In genomic region chr5:58311526-58311925, GRCh38 we compare ENCODE assay signal across 24 cellular contexts.
DNase-seq lines count a peak whose midpoint lies in the region; ATAC-seq and TF ChIP-seq lines count a peak whose summit lies in the region.
"Had no signal": no experiment of that assay in that cellular context is flagged by ENCODE, and none has a peak within 500 bp of the region (broad histone marks: within the 10 kb centered on the region; RNA-seq: fewer than 3 reads in every experiment).

No MANE protein-coding gene starts in this region.

- ATAC-seq in PC-3 (no peak), GM21390 (IDR thresholded peaks at IDR 0.05; ENCODE audit: unreplicated experiment) (no peak)
- ATAC-seq: GM12878 had no signal

- no peak overlapping the region for H3K9ac ChIP-seq in PC-3 (ENCODE audit: low read length)
- H3K9ac ChIP-seq: BLaER1 had no signal

- intact Hi-C loops in PC-3 (cut with micrococcal nuclease) (no loop called here), dorsolateral prefrontal cortex (cut with DNase I) (no loop called here)

- POLR2A ChIA-PET in PC-3 (lab: Charles Lee; ENCODE audit: unreplicated experiment) = no interaction called here

- no peak overlapping the region for H3K4me3 ChIP-seq in PC-3 (ENCODE audit: low read length)
- H3K4me3 ChIP-seq in fibroblast of pulmonary artery (replicated peaks; ENCODE audit: low read depth, low read length) = no peak overlapping the region
- no peak overlapping the region for H3K4me3 ChIP-seq in dorsolateral prefrontal cortex
- H3K4me3 ChIP-seq: BLaER1, GM12878 had no signal

- peaks cover 31% of the 10 kb centered on the region for H3K4me1 ChIP-seq in PC-3 (ENCODE audit: insufficient read depth, low read length)
- H3K4me1 ChIP-seq: BE2C, BLaER1 had no signal

- no peak overlapping the region for H3K4me2 ChIP-seq in PC-3 (ENCODE audit: low read length)
- H3K4me2 ChIP-seq: BLaER1 had no signal

- no TSS peak for BruUV-seq in PC-3 (replicated peaks; lab: Mats Ljungman, UMichigan)

- peak overlapping the region; percentile 38 for H3K27ac ChIP-seq in PC-3 (ENCODE audit: low read length)
- H3K27ac ChIP-seq in dorsolateral prefrontal cortex = no peak overlapping the region
- H3K27ac ChIP-seq: BLaER1 had no signal

- TF ChIP-seq CTCF in PC-3 (conservative IDR thresholded peaks at IDR 0.05; ENCODE audit: low read depth, low read length) (no peak), fibroblast of pulmonary artery (IDR thresholded peaks at IDR 0.05; ENCODE audit: low read length, missing control alignments) (no peak), dorsolateral prefrontal cortex (IDR thresholded peaks at IDR 0.05 in 54 of 56, conservative IDR thresholded peaks at IDR 0.05 in 2 of 56; ENCODE audit: low read depth in 1 of 56, partially characterized antibody in 56 of 56) (no peak)

- no peaks in the 10 kb centered on the region for H3K9me3 ChIP-seq in PC-3 (ENCODE audit: low read length)
- H3K9me3 ChIP-seq: BE2C, BLaER1 had no signal

- H3K79me2 ChIP-seq in PC-3 (ENCODE audit: low read length) = no peaks in the 10 kb centered on the region

- H3F3A ChIP-seq in PC-3 (ENCODE audit: low read length, unreplicated experiment) = no peaks in the 10 kb centered on the region

- DNase-seq in PC-3 (peak; percentile 28), dermis blood vessel endothelial cell (peak; percentile 45), fibroblast of pulmonary artery (ENCODE audit: low read depth) (peak; percentile 19), dorsolateral prefrontal cortex (no peak), SW480 (ENCODE audit: low spot score) (no peak), NCI-H526 treated with DMSO at 0.1 percent for 48 hours (lab: John Stamatoyannopoulos, UW) (no peak)
- DNase-seq: 8988T; ACHN; BE2C; C1 segment of cervical spinal cord; CD4-positive, alpha-beta memory T cell; CD4-positive, CD25-positive, alpha-beta regulatory T cell; CD8-positive, alpha-beta memory T cell; COR-L47; DMS 273 treated with DMSO at 0.1 percent for 48 hours; DMS153; DMS53; DMS79; DND-41; EL; GDM1 had no signal

- H3K9me2 ChIP-seq in PC-3 (replicated peaks; ENCODE audit: low read length) = no peaks in the 10 kb centered on the region

- no peaks in the 10 kb centered on the region for H3K27me3 ChIP-seq in PC-3 (ENCODE audit: low read length)
- H3K27me3 ChIP-seq in dorsolateral prefrontal cortex = no peaks in the 10 kb centered on the region
- H3K27me3 ChIP-seq: BE2C, BLaER1 had no signal

- no peak overlapping the region for H2AFZ ChIP-seq in PC-3 (ENCODE audit: low read length)

- CTCF ChIA-PET in PC-3 (lab: Charles Lee) = no interaction called here

- H4K20me1 ChIP-seq in PC-3 (ENCODE audit: low read length) = no peaks in the 10 kb centered on the region
- H4K20me1 ChIP-seq: BLaER1 had no signal

- no peaks in the 10 kb centered on the region for H3K36me3 ChIP-seq in PC-3 (ENCODE audit: low read depth, low read length)
- H3K36me3 ChIP-seq: BE2C, BLaER1 had no signal

Comparison
In these comparisons a context has a peak if more than half of its experiments do, and no peak if none do; other contexts are left out.
1. DNase-seq: peak in PC-3 (single experiment), dermis blood vessel endothelial cell (single experiment) and fibroblast of pulmonary artery (single experiment); none in dorsolateral prefrontal cortex (0 of 10), SW480 (single experiment) and NCI-H526 treated with DMSO at 0.1 percent for 48 hours (single experiment).